1 cellular context compared by ENCODE assay signal in the genomic region with DNA sequence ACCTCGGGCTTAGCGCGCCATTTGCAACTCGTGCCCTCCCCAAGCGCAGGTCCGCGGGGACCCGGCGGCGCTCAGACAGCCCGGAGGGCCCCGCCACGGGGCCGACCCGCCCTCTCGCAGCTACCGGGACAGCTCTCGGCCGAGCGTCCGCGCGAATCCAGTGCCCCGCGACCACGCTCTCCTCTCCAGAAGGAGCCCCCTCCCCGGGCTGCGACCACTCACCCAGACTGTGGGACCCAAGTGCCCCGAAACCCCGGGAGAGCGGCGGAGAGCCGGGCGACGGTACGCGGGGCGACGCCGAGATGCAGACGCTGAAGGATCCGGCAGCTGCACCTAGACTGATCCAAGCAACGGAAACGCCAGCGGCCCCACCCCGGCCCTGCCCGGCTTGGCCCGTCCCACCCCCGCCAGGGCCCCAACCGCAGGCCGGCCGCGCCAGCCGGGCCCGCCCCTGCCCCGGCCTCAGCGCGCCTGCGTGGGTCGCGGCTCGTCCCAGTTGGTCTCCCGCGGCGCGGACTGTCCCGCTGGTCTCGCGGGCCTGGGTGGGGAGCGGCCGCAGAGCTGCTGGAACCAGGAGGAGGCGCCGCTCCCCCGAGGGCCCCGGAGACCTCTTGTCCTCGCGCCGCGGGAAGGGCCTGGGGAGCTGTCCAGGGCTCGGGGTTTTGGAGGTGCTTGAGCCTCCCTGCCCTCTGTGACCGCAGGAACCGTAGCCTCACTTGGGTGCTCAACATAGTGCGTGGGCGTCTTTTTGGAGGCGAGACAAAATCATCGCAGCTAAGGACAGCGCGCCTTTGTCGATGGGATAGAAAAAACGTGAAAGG.
TF ChIP-seq lines count a peak whose summit lies in the region.

A gene (minus strand): TSS at position 340 of the 821 bp plus-strand sequence. CDS start 391 bp downstream, outside the sequence.

TF ChIP-seq in HEK293, 187 proteins besides CTCF, POLR2A, EP300 and RAD21 (continued from another document):
- TF ChIP-seq, protein P1, sequence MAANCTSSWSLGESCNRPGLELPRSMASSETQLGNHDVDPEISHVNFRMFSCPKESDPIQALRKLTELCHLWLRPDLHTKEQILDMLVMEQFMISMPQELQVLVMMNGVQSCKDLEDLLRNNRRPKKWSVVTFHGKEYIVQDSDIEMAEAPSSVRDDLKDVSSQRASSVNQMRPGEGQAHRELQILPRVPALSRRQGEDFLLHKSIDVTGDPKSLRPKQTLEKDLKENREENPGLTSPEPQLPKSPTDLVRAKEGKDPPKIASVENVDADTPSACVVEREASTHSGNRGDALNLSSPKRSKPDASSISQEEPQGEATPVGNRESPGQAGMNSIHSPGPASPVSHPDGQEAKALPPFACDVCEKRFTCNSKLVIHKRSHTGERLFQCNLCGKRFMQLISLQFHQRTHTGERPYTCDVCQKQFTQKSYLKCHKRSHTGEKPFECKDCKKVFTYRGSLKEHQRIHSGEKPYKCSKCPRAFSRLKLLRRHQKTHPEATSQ (tag by site-specific recombination; IDR thresholded peaks at IDR 0.05): 0 out of 2 replicates have a peak, but pooled peaks have one; percentile 20
- TF ChIP-seq, protein P2, sequence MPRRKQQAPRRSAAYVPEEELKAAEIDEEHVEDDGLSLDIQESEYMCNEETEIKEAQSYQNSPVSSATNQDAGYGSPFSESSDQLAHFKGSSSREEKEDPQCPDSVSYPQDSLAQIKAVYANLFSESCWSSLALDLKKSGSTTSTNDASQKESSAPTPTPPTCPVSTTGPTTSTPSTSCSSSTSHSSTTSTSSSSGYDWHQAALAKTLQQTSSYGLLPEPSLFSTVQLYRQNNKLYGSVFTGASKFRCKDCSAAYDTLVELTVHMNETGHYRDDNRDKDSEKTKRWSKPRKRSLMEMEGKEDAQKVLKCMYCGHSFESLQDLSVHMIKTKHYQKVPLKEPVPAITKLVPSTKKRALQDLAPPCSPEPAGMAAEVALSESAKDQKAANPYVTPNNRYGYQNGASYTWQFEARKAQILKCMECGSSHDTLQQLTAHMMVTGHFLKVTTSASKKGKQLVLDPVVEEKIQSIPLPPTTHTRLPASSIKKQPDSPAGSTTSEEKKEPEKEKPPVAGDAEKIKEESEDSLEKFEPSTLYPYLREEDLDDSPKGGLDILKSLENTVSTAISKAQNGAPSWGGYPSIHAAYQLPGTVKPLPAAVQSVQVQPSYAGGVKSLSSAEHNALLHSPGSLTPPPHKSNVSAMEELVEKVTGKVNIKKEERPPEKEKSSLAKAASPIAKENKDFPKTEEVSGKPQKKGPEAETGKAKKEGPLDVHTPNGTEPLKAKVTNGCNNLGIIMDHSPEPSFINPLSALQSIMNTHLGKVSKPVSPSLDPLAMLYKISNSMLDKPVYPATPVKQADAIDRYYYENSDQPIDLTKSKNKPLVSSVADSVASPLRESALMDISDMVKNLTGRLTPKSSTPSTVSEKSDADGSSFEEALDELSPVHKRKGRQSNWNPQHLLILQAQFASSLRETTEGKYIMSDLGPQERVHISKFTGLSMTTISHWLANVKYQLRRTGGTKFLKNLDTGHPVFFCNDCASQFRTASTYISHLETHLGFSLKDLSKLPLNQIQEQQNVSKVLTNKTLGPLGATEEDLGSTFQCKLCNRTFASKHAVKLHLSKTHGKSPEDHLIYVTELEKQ (tag by site-specific recombination; IDR thresholded peaks at IDR 0.05; ENCODE audit: borderline replicate concordance): no peak
- TF ChIP-seq ZNF473 (tag by site-specific recombination; IDR thresholded peaks at IDR 0.05) (no peak), GFI1B (tag by site-specific recombination; IDR thresholded peaks at IDR 0.05) (no peak), ZFP37 (tag by site-specific recombination; IDR thresholded peaks at IDR 0.05) (0 out of 2 replicates have a peak, but pooled peaks have one; percentile 34), ZNF530 (tag by site-specific recombination; IDR thresholded peaks at IDR 0.05; ENCODE audit: low read depth) (no peak), ZNF610 (tag by site-specific recombination; IDR thresholded peaks at IDR 0.05; ENCODE audit: borderline replicate concordance) (peak; percentile 61)
- TF ChIP-seq, protein P3, sequence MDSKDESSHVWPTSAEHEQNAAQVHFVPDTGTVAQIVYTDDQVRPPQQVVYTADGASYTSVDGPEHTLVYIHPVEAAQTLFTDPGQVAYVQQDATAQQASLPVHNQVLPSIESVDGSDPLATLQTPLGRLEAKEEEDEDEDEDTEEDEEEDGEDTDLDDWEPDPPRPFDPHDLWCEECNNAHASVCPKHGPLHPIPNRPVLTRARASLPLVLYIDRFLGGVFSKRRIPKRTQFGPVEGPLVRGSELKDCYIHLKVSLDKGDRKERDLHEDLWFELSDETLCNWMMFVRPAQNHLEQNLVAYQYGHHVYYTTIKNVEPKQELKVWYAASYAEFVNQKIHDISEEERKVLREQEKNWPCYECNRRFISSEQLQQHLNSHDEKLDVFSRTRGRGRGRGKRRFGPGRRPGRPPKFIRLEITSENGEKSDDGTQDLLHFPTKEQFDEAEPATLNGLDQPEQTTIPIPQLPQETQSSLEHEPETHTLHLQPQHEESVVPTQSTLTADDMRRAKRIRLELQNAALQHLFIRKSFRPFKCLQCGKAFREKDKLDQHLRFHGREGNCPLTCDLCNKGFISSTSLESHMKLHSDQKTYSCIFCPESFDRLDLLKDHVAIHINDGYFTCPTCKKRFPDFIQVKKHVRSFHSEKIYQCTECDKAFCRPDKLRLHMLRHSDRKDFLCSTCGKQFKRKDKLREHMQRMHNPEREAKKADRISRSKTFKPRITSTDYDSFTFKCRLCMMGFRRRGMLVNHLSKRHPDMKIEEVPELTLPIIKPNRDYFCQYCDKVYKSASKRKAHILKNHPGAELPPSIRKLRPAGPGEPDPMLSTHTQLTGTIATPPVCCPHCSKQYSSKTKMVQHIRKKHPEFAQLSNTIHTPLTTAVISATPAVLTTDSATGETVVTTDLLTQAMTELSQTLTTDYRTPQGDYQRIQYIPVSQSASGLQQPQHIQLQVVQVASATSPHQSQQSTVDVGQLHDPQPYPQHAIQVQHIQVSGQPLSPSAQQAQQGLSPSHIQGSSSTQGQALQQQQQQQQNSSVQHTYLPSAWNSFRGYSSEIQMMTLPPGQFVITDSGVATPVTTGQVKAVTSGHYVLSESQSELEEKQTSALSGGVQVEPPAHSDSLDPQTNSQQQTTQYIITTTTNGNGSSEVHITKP (tag by site-specific recombination; IDR thresholded peaks at IDR 0.05): peak; percentile 56
TF ChIP-seq in HEK293: peak in this region for 34.
